Comparison of ENCODE assay signal across 8 cellular contexts in genomic region chr12:103924761-103925641, GRCh38. TPM values are rescaled to one million over a fixed set of nuclear protein-coding genes. Genes with fewer than 3 reads are reported as not detected.
A peak's percentile ranks its signal among the peaks of the same experiment; 100 is the strongest.
DNase-seq lines count a peak whose midpoint lies in the region; ATAC-seq and TF ChIP-seq lines count a peak whose summit lies in the region.

No MANE protein-coding gene starts in this region.

- peaks cover 6% of the 10 kb centered on the region for H3K36me3 Mint-ChIP-seq in activated T-helper 1 cell treated with anti-CD3 and anti-CD28 coated beads, Interleukin-12 subunit alpha, Interleukin-12 subunit beta, Interleukin-2, Interleukin-4 antibody, amounts not matched to agents 30 ng/mL and 10 ng/mL and 1 ng/mL, durations not matched to agents 14 hours and 24 hours and 36 hours (ENCODE audit: low read depth)

- H3K4me3 ChIP-seq in HAP-1 = no peak overlapping the region

- DNase-seq in GM13977 (ENCODE audit: low spot score) (peak; percentile 56), LoVo (ENCODE audit: low spot score) (peak; percentile 72), smooth muscle cell of the brain vasculature (ENCODE audit: low read depth, low spot score) (peak; percentile 82), OCI-M2 (lab: John Stamatoyannopoulos, UW; ENCODE audit: unreplicated experiment) (no peak), HAP-1 (ENCODE audit: low spot score in 2 of 2) (no peak), DMS114 treated with DMSO at 0.1 percent for 48 hours (lab: John Stamatoyannopoulos, UW; ENCODE audit: unreplicated experiment) (no peak)
- peak; percentile 51 for DNase-seq in activated T-helper 1 cell treated with anti-CD3 and anti-CD28 coated beads, Interleukin-12 subunit alpha, Interleukin-12 subunit beta, Interleukin-2, Interleukin-4 antibody, amounts not matched to agents 30 ng/mL and 10 ng/mL and 1 ng/mL, durations not matched to agents 14 hours and 24 hours and 36 hours (ENCODE audit: low spot score)

- no peaks in the 10 kb centered on the region for H3K9me3 ChIP-seq in HAP-1

- in situ Hi-C loops in GM13977 (cut with MboI; ENCODE audit: low pct_unique_long_range_greater_than_20kb, low sequenced_read_pairs, unreplicated experiment) = no loop called here
- in situ Hi-C loops in HAP-1 (cut with MboI; ENCODE audit: low sequenced_read_pairs) = no loop called here

- peaks cover 50% of the 10 kb centered on the region for H3K4me1 Mint-ChIP-seq in activated T-helper 1 cell treated with anti-CD3 and anti-CD28 coated beads, Interleukin-12 subunit alpha, Interleukin-12 subunit beta, Interleukin-2, Interleukin-4 antibody, amounts not matched to agents 30 ng/mL and 10 ng/mL and 1 ng/mL, durations not matched to agents 14 hours and 24 hours and 36 hours (ENCODE audit: low read depth)

- H3K9me3 Mint-ChIP-seq in activated T-helper 1 cell treated with anti-CD3 and anti-CD28 coated beads, Interleukin-12 subunit alpha, Interleukin-12 subunit beta, Interleukin-2, Interleukin-4 antibody, amounts not matched to agents 30 ng/mL and 10 ng/mL and 1 ng/mL, durations not matched to agents 14 hours and 24 hours and 36 hours = peaks cover 4% of the 10 kb centered on the region

- H3K27me3 ChIP-seq in HAP-1 (ENCODE audit: low read depth) = no peaks in the 10 kb centered on the region

- peaks cover 6% of the 10 kb centered on the region for H3K4me1 ChIP-seq in HAP-1

- H3K4me3 Mint-ChIP-seq in activated T-helper 1 cell treated with anti-CD3 and anti-CD28 coated beads, Interleukin-12 subunit alpha, Interleukin-12 subunit beta, Interleukin-2, Interleukin-4 antibody, amounts not matched to agents 30 ng/mL and 10 ng/mL and 1 ng/mL, durations not matched to agents 14 hours and 24 hours and 36 hours = peak overlapping the region; percentile 70

- peak overlapping the region; percentile 81 for H3K27ac Mint-ChIP-seq in activated T-helper 1 cell treated with anti-CD3 and anti-CD28 coated beads, Interleukin-12 subunit alpha, Interleukin-12 subunit beta, Interleukin-2, Interleukin-4 antibody, amounts not matched to agents 30 ng/mL and 10 ng/mL and 1 ng/mL, durations not matched to agents 14 hours and 24 hours and 36 hours

- no peak for TF ChIP-seq CTCF in GM13977 (IDR thresholded peaks at IDR 0.05; ENCODE audit: extremely low read depth, insufficient read depth, missing control alignments)

- no peaks in the 10 kb centered on the region for H3K36me3 ChIP-seq in HAP-1 (replicated peaks)

- intact Hi-C loops in activated T-helper 1 cell treated with anti-CD3 and anti-CD28 coated beads, Interleukin-12 subunit alpha, Interleukin-12 subunit beta, Interleukin-2, Interleukin-4 antibody, amounts not matched to agents 30 ng/mL and 10 ng/mL and 1 ng/mL, durations not matched to agents 14 hours and 24 hours and 36 hours (cut with micrococcal nuclease) = loop anchor here (1.0 to 10.0 kb wide), 8 partner anchors 41 to 1407 kb away; partner anchors contain the start of genes C12orf75, EID3 and NT5DC3

- H3K27me3 Mint-ChIP-seq in activated T-helper 1 cell treated with anti-CD3 and anti-CD28 coated beads, Interleukin-12 subunit alpha, Interleukin-12 subunit beta, Interleukin-2, Interleukin-4 antibody, amounts not matched to agents 30 ng/mL and 10 ng/mL and 1 ng/mL, durations not matched to agents 14 hours and 24 hours and 36 hours (ENCODE audit: insufficient read depth) = peaks cover 2% of the 10 kb centered on the region

- peak; percentile 40 for ATAC-seq in GM21717 (IDR thresholded peaks at IDR 0.05; ENCODE audit: unreplicated experiment)

RNA-seq across cellular contexts. Expression of gene HSP90B1, which starts 5.2 kb away (rescaled TPM):
- 427 and 446 TPM in 2 replicates for total RNA-seq in activated T-helper 1 cell treated with anti-CD3 and anti-CD28 coated beads, Interleukin-12 subunit alpha, Interleukin-12 subunit beta, Interleukin-2, Interleukin-4 antibody, amounts not matched to agents 30 ng/mL and 10 ng/mL and 1 ng/mL, durations not matched to agents 14 hours and 24 hours and 36 hours

RNA-seq across cellular contexts. Expression of gene TDG, which starts 40.7 kb away (rescaled TPM):
- 80.4 and 81.6 TPM in 2 replicates for total RNA-seq in activated T-helper 1 cell treated with anti-CD3 and anti-CD28 coated beads, Interleukin-12 subunit alpha, Interleukin-12 subunit beta, Interleukin-2, Interleukin-4 antibody, amounts not matched to agents 30 ng/mL and 10 ng/mL and 1 ng/mL, durations not matched to agents 14 hours and 24 hours and 36 hours

Comparison
In these comparisons a context has a peak if more than half of its experiments do, and no peak if none do; other contexts are left out.
1. DNase-seq: peak in GM13977 (single experiment), LoVo (single experiment), activated T-helper 1 cell treated with anti-CD3 and anti-CD28 coated beads, Interleukin-12 subunit alpha, Interleukin-12 subunit beta, Interleukin-2, Interleukin-4 antibody, amounts not matched to agents 30 ng/mL and 10 ng/mL and 1 ng/mL, durations not matched to agents 14 hours and 24 hours and 36 hours (single experiment) and smooth muscle cell of the brain vasculature (single experiment); none in OCI-M2 (single experiment), HAP-1 (0 of 2) and DMS114 treated with DMSO at 0.1 percent for 48 hours (single experiment).